In genomic region chr9:110579763-110580255, GRCh38 we compare ENCODE assay signal across 9 cellular contexts. TPM values are rescaled to one million over a fixed set of nuclear protein-coding genes. Genes with fewer than 3 reads are reported as not detected.
DNase-seq lines count a peak whose midpoint lies in the region; ATAC-seq and TF ChIP-seq lines count a peak whose summit lies in the region.
"Had no signal": no experiment of that assay in that cellular context is flagged by ENCODE, and none has a peak within 500 bp of the region (broad histone marks: within the 10 kb centered on the region; RNA-seq: fewer than 3 reads in every experiment).

No MANE protein-coding gene starts in this region.

- H3K4me3 ChIP-seq in WI38 (ENCODE audit: low read depth, low read length) (peak overlapping the region; percentile 91), heart right ventricle (peak overlapping the region; percentile 33 to 64 (median 58))

- peak in 5 of 8 donors; percentile 15 to 32 (median 18) for ATAC-seq in heart right ventricle
- ATAC-seq in GM21526 (IDR thresholded peaks at IDR 0.05; ENCODE audit: low FRiP score, unreplicated experiment): no peak

- TF ChIP-seq CTCF in WI38 (IDR thresholded peaks at IDR 0.05; ENCODE audit: low read depth, low read length): no peak
- TF ChIP-seq CTCF in heart right ventricle (IDR thresholded peaks at IDR 0.05): no peak

- peaks cover 0 to 18% (median 6%) of the 10 kb centered on the region in 9 donors for H3K4me1 ChIP-seq in heart right ventricle

- peaks cover 0 to 10% (median 0%) of the 10 kb centered on the region in 11 donors for H3K9me3 ChIP-seq in heart right ventricle

- H3K27me3 ChIP-seq in heart right ventricle: peaks cover 0 to 70% (median 41%) of the 10 kb centered on the region in 7 donors

- intact Hi-C loops in heart right ventricle (cut with DNase I): loop anchor here in 3 of 10 donors (5.0 to 10.0 kb wide), 3 partner anchors 55 to 128 kb away; no protein-coding TSS in a partner anchor

- H3K27ac ChIP-seq in heart right ventricle: peak overlapping the region; percentile 20 to 89 (median 80)

- 1 to 2% methylated on average over 16 of the region's 16 CpGs for WGBS in heart right ventricle, 2 donors

- DNase-seq in EH (ENCODE audit: low read depth) (peak; percentile 90), heart right ventricle (peak; percentile 12 to 27), putamen (ENCODE audit: low spot score) (peak; percentile 19), NCI-H446 (lab: John Stamatoyannopoulos, UW) (no peak), NCI-H1694 treated with DMSO at 0.1 percent for 48 hours (lab: John Stamatoyannopoulos, UW) (no peak)
- DNase-seq in activated CD8-positive, alpha-beta memory T cell treated with anti-CD3 and anti-CD28 coated beads for 24 hours: no peak
- DNase-seq: activated naive CD4-positive, alpha-beta T cell treated with anti-CD3 and anti-CD28 coated beads for 36 hours had no signal

- no peaks in the 10 kb centered on the region for H3K36me3 ChIP-seq in heart right ventricle

RNA-seq across cellular contexts. Expression of gene SVEP1, which starts 0.3 kb away (rescaled TPM):
- total RNA-seq in heart right ventricle: 10 to 100 TPM in 2 of 10 donors, 1 to 10 TPM in 8; 3.7 to 16.4 (median 7.2) TPM
- under 1 TPM; 0.66 to 0.83 TPM for polyA plus RNA-seq in heart right ventricle
- total RNA-seq: activated naive CD4-positive, alpha-beta T cell treated with anti-CD3 and anti-CD28 coated beads for 36 hours had no signal

Comparison
In these comparisons a context has a peak if more than half of its experiments do, and no peak if none do; other contexts are left out.
1. DNase-seq: peak in EH (single experiment), heart right ventricle (2 of 2) and putamen (single experiment); none in NCI-H446 (0 of 2), NCI-H1694 treated with DMSO at 0.1 percent for 48 hours (single experiment) and activated CD8-positive, alpha-beta memory T cell treated with anti-CD3 and anti-CD28 coated beads for 24 hours (single experiment).